In genomic region chr6:133977983-133978895, GRCh38 we compare ENCODE assay signal across 8 cellular contexts. TPM values are rescaled to one million over a fixed set of nuclear protein-coding genes. Genes with fewer than 3 reads are reported as not detected.
DNase-seq lines count a peak whose midpoint lies in the region; ATAC-seq and TF ChIP-seq lines count a peak whose summit lies in the region.

No MANE protein-coding gene starts in this region.

- H3K27ac ChIP-seq in RWPE1 (no peak overlapping the region), heart right ventricle (peak overlapping the region in 2 of 10 donors; percentile 16 to 48)

- H3K4me1 ChIP-seq in heart right ventricle = peaks cover 0 to 28% (median 20%) of the 10 kb centered on the region in 9 donors

- intact Hi-C loops in heart right ventricle (cut with DNase I) = loop anchor here in 3 of 10 donors (10.0 kb wide), 2 partner anchors 53 to 117 kb away; no protein-coding TSS in a partner anchor

- DNase-seq in AG20443 (ENCODE audit: low spot score) (peak; percentile 43), H4 (ENCODE audit: low spot score) (peak; percentile 18), RWPE1 (ENCODE audit: low spot score) (peak; percentile 44), heart right ventricle (no peak), CD1c-positive myeloid dendritic cell (ENCODE audit: extremely low spot score) (no peak), DMS114 treated with DMSO at 0.1 percent for 48 hours (lab: John Stamatoyannopoulos, UW; ENCODE audit: unreplicated experiment) (no peak), DMS153 (lab: John Stamatoyannopoulos, UW) (no peak)

- no peak overlapping the region for H3K4me3 ChIP-seq in heart right ventricle

- POLR2A ChIA-PET in RWPE1 (lab: Yijun Ruan, JAX; ENCODE audit: low non-redundant PET) = no interaction called here

- CTCF ChIA-PET in RWPE1 (lab: Yijun Ruan, JAX) = interaction anchor here (1.4 kb wide), 2 partner anchors 85 to 86 kb away, joined by 5 read pairs; no protein-coding TSS in a partner anchor

- H3K27me3 ChIP-seq in heart right ventricle = no peaks in the 10 kb centered on the region

- H3K9me3 ChIP-seq in heart right ventricle = no peaks in the 10 kb centered on the region

- 35 to 50% methylated on average over 2 of the region's 2 CpGs for WGBS in heart right ventricle, 2 donors

- ATAC-seq in heart right ventricle (peak; percentile 62 to 93 (median 68)), HG02981 (IDR thresholded peaks at IDR 0.05; ENCODE audit: unreplicated experiment) (no peak)

- peaks cover 0 to 34% (median 0%) of the 10 kb centered on the region in 9 donors for H3K36me3 ChIP-seq in heart right ventricle

- TF ChIP-seq CTCF in RWPE1 (conservative IDR thresholded peaks at IDR 0.05; ENCODE audit: low read depth) (no peak), heart right ventricle (IDR thresholded peaks at IDR 0.05) (no peak)

RNA-seq across cellular contexts. Expression of gene TBPL1, which starts 25.2 kb away (rescaled TPM):
- total RNA-seq in H4 (2014; rRNA removed; shearing (Covaris generic)) = 32.3 and 52.0 TPM in 2 replicates
- total RNA-seq in heart right ventricle = 10 to 100 TPM in 9 of 10 donors, 1 to 10 TPM in 1; 9.0 to 18.1 (median 13.8) TPM
- 10 to 100 TPM; 16.7 to 18.9 TPM for polyA plus RNA-seq in heart right ventricle

Comparison
In these comparisons a context has a peak if more than half of its experiments do, and no peak if none do; other contexts are left out.
1. DNase-seq: peak in AG20443 (single experiment), H4 (single experiment) and RWPE1 (single experiment); none in heart right ventricle (0 of 2), CD1c-positive myeloid dendritic cell (single experiment), DMS114 treated with DMSO at 0.1 percent for 48 hours (single experiment) and DMS153 (single experiment).